In genomic region chr18:7132356-7133115, GRCh38 we compare ENCODE assay signal across 29 cellular contexts. TPM values are rescaled to one million over a fixed set of nuclear protein-coding genes. Genes with fewer than 3 reads are reported as not detected.
DNase-seq lines count a peak whose midpoint lies in the region; FAIRE-seq and TF ChIP-seq lines count a peak whose summit lies in the region.
"Had no signal": no experiment of that assay in that cellular context is flagged by ENCODE, and none has a peak within 500 bp of the region (broad histone marks: within the 10 kb centered on the region; RNA-seq: fewer than 3 reads in every experiment).

No MANE protein-coding gene starts in this region.

- no peak overlapping the region for H3K27ac ChIP-seq in astrocyte (ENCODE audit: low read depth, low read length)
- H3K27ac ChIP-seq in mesodermal cell (ENCODE audit: low read depth, low read length, severe bottlenecking) = peak overlapping the region; percentile 76
- H3K27ac ChIP-seq: BLaER1 treated with 17β-estradiol and CSF1 and Interleukin-3, amounts not matched to agents 10 nM and 100 nM; SJSA1 had no signal

- no peaks in the 10 kb centered on the region for H4K20me1 ChIP-seq in astrocyte (ENCODE audit: insufficient read depth, low read length)
- H4K20me1 ChIP-seq: BLaER1 treated with 17β-estradiol and CSF1 and Interleukin-3, amounts not matched to agents 10 nM and 100 nM had no signal

- DNase-seq in D721Med (ENCODE audit: insufficient read length, low spot score) (no peak), astrocyte (ENCODE audit: low read depth) (no peak), urothelium cell line (ENCODE audit: low spot score) (no peak), activated gamma-delta T cell (lab: John Stamatoyannopoulos, UW) (no peak), HuH-7.5 (ENCODE audit: low spot score) (no peak)
- DNase-seq in central memory CD4-positive, alpha-beta T cell = no peak
- DNase-seq: AML-193; CD4-positive, alpha-beta T cell; COR-L47; DMS 273 treated with DMSO at 0.1 percent for 48 hours; DMS79; GF-D8; GOT3; Karpas-422; MV-4-11; NCI-H1105 treated with DMSO at 0.1 percent for 48 hours; NCI-H146; NCI-H1930; NCI-H2107; NCI-H446 treated with DMSO at 0.1 percent for 48 hours; NCI-H526; Right ventricle myocardium superior; RPMI8226 had no signal

- peak overlapping the region; percentile 17 for H3K4me2 ChIP-seq in astrocyte (ENCODE audit: low read length)
- H3K4me2 ChIP-seq: BLaER1 treated with 17β-estradiol and CSF1 and Interleukin-3, amounts not matched to agents 10 nM and 100 nM had no signal

- peaks cover 9% of the 10 kb centered on the region for H3K4me1 ChIP-seq in astrocyte (ENCODE audit: insufficient read depth, low read length)
- peaks cover 14% of the 10 kb centered on the region for H3K4me1 ChIP-seq in mesodermal cell (ENCODE audit: control insufficient read depth, insufficient read depth, low read length, poor library complexity, severe bottlenecking)
- H3K4me1 ChIP-seq: BLaER1 treated with 17β-estradiol and CSF1 and Interleukin-3, amounts not matched to agents 10 nM and 100 nM; HAP-1 had no signal

- TF ChIP-seq CTCF in D721Med (IDR thresholded peaks at IDR 0.05; ENCODE audit: insufficient read depth, missing control alignments) (no peak), astrocyte (IDR thresholded peaks at IDR 0.05; ENCODE audit: insufficient read depth, low read depth, low read length) (no peak)

- FAIRE-seq in D721Med (lab: Jason Lieb, UNC) (peak; percentile 6), astrocyte (lab: Jason Lieb, UNC) (no peak), urothelium cell line (lab: Jason Lieb, UNC) (peak; percentile 37)
- FAIRE-seq: A204.1, GM12891 had no signal

- no peaks in the 10 kb centered on the region for H3K79me2 ChIP-seq in astrocyte (ENCODE audit: insufficient read depth, low read length)

- 83 to 100% methylated on average over 2 to 3 of the region's 9 CpGs for WGBS in mesodermal cell (ENCODE audit: insufficient coverage in 2 of 2), 2 experiments

- no peak overlapping the region for H2AFZ ChIP-seq in astrocyte (ENCODE audit: low read depth, low read length)

- no peak overlapping the region for H3K4me3 Mint-ChIP-seq in astrocyte (ENCODE audit: unreplicated experiment)
- H3K4me3 Mint-ChIP-seq: CD4-positive, alpha-beta T cell had no signal

- no peaks in the 10 kb centered on the region for H3K9me3 Mint-ChIP-seq in astrocyte (ENCODE audit: unreplicated experiment)

- no peak overlapping the region for H3K9ac ChIP-seq in astrocyte (ENCODE audit: low read length)
- H3K9ac ChIP-seq: BLaER1 treated with 17β-estradiol and CSF1 and Interleukin-3, amounts not matched to agents 10 nM and 100 nM had no signal

- peaks cover 9% of the 10 kb centered on the region for H3K4me1 Mint-ChIP-seq in astrocyte (ENCODE audit: low read depth, unreplicated experiment)

- no peaks in the 10 kb centered on the region for H3K36me3 Mint-ChIP-seq in astrocyte (ENCODE audit: low read depth, unreplicated experiment)

- no peaks in the 10 kb centered on the region for H3K36me3 ChIP-seq in astrocyte (ENCODE audit: insufficient read depth, low read length)
- no peaks in the 10 kb centered on the region for H3K36me3 ChIP-seq in mesodermal cell (ENCODE audit: control insufficient read depth, insufficient read depth, low read length)
- H3K36me3 ChIP-seq: BLaER1 treated with 17β-estradiol and CSF1 and Interleukin-3, amounts not matched to agents 10 nM and 100 nM; HAP-1; SJSA1 had no signal

- no peaks in the 10 kb centered on the region for H3K27me3 ChIP-seq in astrocyte (ENCODE audit: insufficient read depth, low read length)
- H3K27me3 ChIP-seq: BLaER1 treated with 17β-estradiol and CSF1 and Interleukin-3, amounts not matched to agents 10 nM and 100 nM; SJSA1 had no signal

- peaks cover 3% of the 10 kb centered on the region for H3K27me3 Mint-ChIP-seq in astrocyte (ENCODE audit: low read depth, unreplicated experiment)
- H3K27me3 Mint-ChIP-seq: CD4-positive, alpha-beta T cell had no signal

- H3K4me3 ChIP-seq in astrocyte (ENCODE audit: insufficient read depth, low read depth, low read length) (no peak overlapping the region), mesodermal cell (ENCODE audit: extremely low read depth, insufficient read depth, low read length, poor library complexity, severe bottlenecking) (no peak overlapping the region)
- H3K4me3 ChIP-seq: BLaER1 treated with 17β-estradiol and CSF1 and Interleukin-3, amounts not matched to agents 10 nM and 100 nM; HAP-1; SJSA1 had no signal

- no peaks in the 10 kb centered on the region for H3K9me3 ChIP-seq in astrocyte (ENCODE audit: insufficient read depth, low read depth, low read length)
- H3K9me3 ChIP-seq in mesodermal cell (ENCODE audit: control insufficient read depth, low read length) = no peaks in the 10 kb centered on the region
- H3K9me3 ChIP-seq: BLaER1 treated with 17β-estradiol and CSF1 and Interleukin-3, amounts not matched to agents 10 nM and 100 nM; HAP-1; SJSA1 had no signal

- no peak overlapping the region for H3K27ac Mint-ChIP-seq in astrocyte (ENCODE audit: unreplicated experiment)
- H3K27ac Mint-ChIP-seq: CD4-positive, alpha-beta T cell had no signal

RNA-seq across cellular contexts. Expression of gene LAMA1, which starts 14.9 kb away (rescaled TPM):
- 17.4 and 18.3 TPM in 2 replicates for total RNA-seq in astrocyte
- polyA plus RNA-seq in mesodermal cell (2013, experiment 1 of 2) = 41.0 TPM
- polyA plus RNA-seq in mesodermal cell (2013, experiment 2 of 2) = 37.3 TPM
- total RNA-seq: CD4-positive, alpha-beta T cell had no signal
